ENCODE assay signal across 10 cellular contexts in genomic region chr10:109889867-109890266, GRCh38. TPM values are rescaled to one million over a fixed set of nuclear protein-coding genes. Genes with fewer than 3 reads are reported as not detected.
DNase-seq lines count a peak whose midpoint lies in the region; ATAC-seq and TF ChIP-seq lines count a peak whose summit lies in the region.
"Had no signal": no experiment of that assay in that cellular context is flagged by ENCODE, and none has a peak within 500 bp of the region (broad histone marks: within the 10 kb centered on the region; RNA-seq: fewer than 3 reads in every experiment).

No MANE protein-coding gene starts in this region.

- no peaks in the 10 kb centered on the region for H3K9me3 ChIP-seq in right cardiac atrium (ENCODE audit: control insufficient read depth, low read length)
- H3K9me3 ChIP-seq in T-helper 17 cell (ENCODE audit: control insufficient read depth, low read length, poor library complexity, severe bottlenecking) = no peaks in the 10 kb centered on the region
- H3K9me3 ChIP-seq in tibial nerve = no peaks in the 10 kb centered on the region

- H3K36me3 ChIP-seq in tibial nerve = peaks cover 0 to 46% (median 5%) of the 10 kb centered on the region in 3 donors

- H3K27me3 Mint-ChIP-seq in T-helper 17 cell = no peaks in the 10 kb centered on the region

- H3K4me1 Mint-ChIP-seq in T-helper 17 cell = peaks cover 37% of the 10 kb centered on the region

- TF ChIP-seq CTCF in tibial nerve (IDR thresholded peaks at IDR 0.05) = no peak

- no peak for ATAC-seq in right cardiac atrium
- ATAC-seq in Right ventricle myocardium superior (ENCODE audit: poor library complexity) = no peak
- ATAC-seq in T-helper 17 cell = no peak

- no peak for TF ChIP-seq POLR2A in tibial nerve (IDR thresholded peaks at IDR 0.05)

- H3K27me3 ChIP-seq in right cardiac atrium (ENCODE audit: control insufficient read depth, insufficient read depth) (no peaks in the 10 kb centered on the region), tibial nerve (no peaks in the 10 kb centered on the region)

- no peak overlapping the region for H3K4me3 Mint-ChIP-seq in T-helper 17 cell

- H3K4me3 ChIP-seq in right cardiac atrium (ENCODE audit: low read length) (no peak overlapping the region), tibial nerve (no peak overlapping the region)

- peaks cover 38% of the 10 kb centered on the region for H3K4me1 ChIP-seq in right cardiac atrium (ENCODE audit: control insufficient read depth, insufficient read depth, low read length)
- peaks cover 0 to 66% (median 30%) of the 10 kb centered on the region in 4 donors for H3K4me1 ChIP-seq in tibial nerve

- no peaks in the 10 kb centered on the region for H3K36me3 Mint-ChIP-seq in T-helper 17 cell (ENCODE audit: low read depth)

- no peak for DNase-seq in right cardiac atrium
- DNase-seq in Right ventricle myocardium superior = no peak
- no peak for DNase-seq in T-helper 17 cell
- DNase-seq in fibroblast of peridontal ligament (ENCODE audit: extremely low read depth) = peak; percentile 79
- no peak for DNase-seq in tibial nerve (ENCODE audit: low spot score in 2 of 2)
- DNase-seq in NCI-H2029 (lab: John Stamatoyannopoulos, UW) = no peak
- no peak for DNase-seq in mesenteric fat pad (ENCODE audit: low spot score)
- DNase-seq in NCI-H2081 (lab: John Stamatoyannopoulos, UW) = no peak
- DNase-seq: islet precursor cell, KG1 had no signal

- 64% methylated on average over 4 of the region's 4 CpGs for WGBS in right cardiac atrium
- WGBS in tibial nerve, 2 donors = 52 to 55% methylated on average over 4 of the region's 4 CpGs

- H3K27ac ChIP-seq in right cardiac atrium (ENCODE audit: low read length) (peak overlapping the region; percentile 13), tibial nerve (peak overlapping the region in 3 of 4 donors; percentile 35 to 89 (median 77))

- TF ChIP-seq EP300 in tibial nerve (IDR thresholded peaks at IDR 0.05) = no peak

- intact Hi-C loops in right cardiac atrium (cut with DNase I) (loop anchor here (10.0 kb wide), 7 partner anchors 65 to 385 kb away; partner anchors contain the start of gene ADD3 (in 4 of the 4)), Right ventricle myocardium superior (cut with DNase I) (loop anchor here (5.0 to 10.0 kb wide), 5 partner anchors 85 to 395 kb away; partner anchors contain the start of gene ADD3)

- peak overlapping the region; percentile 74 for H3K27ac Mint-ChIP-seq in T-helper 17 cell

RNA-seq across cellular contexts. Expression of gene XPNPEP1, which starts 33.4 kb away (rescaled TPM):
- total RNA-seq in right cardiac atrium (10 to 100 TPM; 36.9 to 47.4 (median 39.1) TPM), Right ventricle myocardium superior (36.0 TPM), T-helper 17 cell (10 to 100 TPM; 76.4 to 81.6 TPM), tibial nerve (10 to 100 TPM; 41.0 to 99.3 (median 62.4) TPM), mesenteric fat pad (68.7 TPM)
- polyA plus RNA-seq in right cardiac atrium = 20.7 TPM
